Comparison of ENCODE assay signal across 9 cellular contexts in the genomic region with DNA sequence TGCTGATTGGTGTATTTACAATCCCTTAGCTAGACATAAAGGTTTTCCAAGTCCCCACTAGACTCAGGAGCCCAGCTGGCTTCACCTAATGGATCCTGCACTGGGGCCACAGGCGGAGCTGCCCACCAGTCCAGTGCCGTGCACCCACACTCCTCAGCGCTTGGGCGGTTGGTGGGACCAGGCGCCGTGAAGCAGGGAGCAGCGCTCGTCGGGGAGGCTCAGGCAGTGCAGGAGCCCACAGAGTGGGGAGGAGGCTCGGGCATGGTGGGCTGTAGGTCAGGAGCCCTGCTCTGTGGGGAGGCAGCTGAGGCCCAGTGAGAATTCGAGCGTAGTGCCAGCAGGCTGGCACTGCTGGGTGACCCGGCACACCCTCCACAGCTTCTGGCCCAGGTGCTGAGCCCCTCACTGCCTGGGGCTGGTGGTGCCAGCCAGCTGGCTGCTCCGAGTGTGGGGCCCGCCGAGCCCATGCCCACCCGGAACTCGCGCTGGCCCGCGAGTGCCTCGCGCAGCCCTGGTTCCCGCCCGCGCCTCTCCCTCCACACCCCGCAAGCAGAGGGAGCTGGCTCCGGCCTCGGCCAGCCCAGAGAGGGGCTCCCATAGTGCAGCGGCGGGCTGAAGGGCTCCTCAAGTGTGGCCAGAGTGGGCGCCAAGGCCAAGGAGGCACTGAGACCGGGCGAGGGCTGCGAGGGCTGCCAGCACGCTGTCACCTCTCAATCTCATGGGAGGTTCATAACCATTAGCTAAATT.
"Had no signal": no experiment of that assay in that cellular context is flagged by ENCODE, and none has a peak within 500 bp of the region (broad histone marks: within the 10 kb centered on the region; RNA-seq: fewer than 3 reads in every experiment).

No MANE protein-coding gene starts in this region.

- H3K9me3 ChIP-seq: HAP-1 had no signal

- H3K27ac ChIP-seq: GM23248 had no signal

- H3K4me3 Mint-ChIP-seq: GM23338, H9, HFFc6 had no signal

- H3K4me1 ChIP-seq: HAP-1 had no signal

- H3K4me1 Mint-ChIP-seq: GM23338, H9 had no signal

- H3K27ac Mint-ChIP-seq: GM23338, H9, HFFc6 had no signal

- H3K36me3 ChIP-seq: HAP-1 had no signal

- ATAC-seq: GM23338, HCT116 had no signal

- DNase-seq: GM23248, GOT3, H7, H9, HCEC 1CT, HFFc6 had no signal

- H3K4me3 ChIP-seq: GM23248, GM23338, HAP-1 had no signal
